In the genomic region with DNA sequence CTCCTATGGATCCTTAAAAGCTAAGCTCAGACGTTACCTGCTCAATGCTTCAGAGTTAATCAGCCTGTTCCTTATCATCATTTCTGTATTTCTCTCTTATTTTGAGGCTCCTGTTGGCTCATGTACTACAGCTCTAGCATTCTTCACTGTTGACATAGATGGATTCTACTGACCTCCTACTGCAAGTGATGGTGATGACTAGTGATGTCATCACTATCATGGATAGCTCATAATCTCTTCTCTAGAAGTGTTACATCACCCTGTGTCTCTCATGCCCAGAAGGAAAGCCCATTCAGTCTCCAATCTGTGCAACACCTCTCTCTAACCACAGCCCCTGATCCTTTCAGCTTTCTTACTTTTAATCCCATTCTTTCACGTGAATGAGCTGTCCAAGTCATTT, we compare ENCODE assay signal across 28 cellular contexts.
"Had no signal": no experiment of that assay in that cellular context is flagged by ENCODE, and none has a peak within 500 bp of the region (broad histone marks: within the 10 kb centered on the region; RNA-seq: fewer than 3 reads in every experiment).

No MANE protein-coding gene starts in this region.

- H3K27ac ChIP-seq: adrenal gland, ascending aorta, breast epithelium, cardiac muscle cell, colonic mucosa, WERI-Rb-1 had no signal

- ATAC-seq: activated CD4-positive, CD25-positive, alpha-beta regulatory T cell treated with anti-CD3 and anti-CD28 coated beads, Interleukin-2, amount 50 U/mL, for 24 hours; activated CD8-positive, alpha-beta T cell treated with anti-CD3 and anti-CD28 coated beads for 36 hours; activated naive CD8-positive, alpha-beta T cell treated with anti-CD3 and anti-CD28 coated beads, Interleukin-2, amount 50 U/mL, for 24 hours; activated T-cell treated with anti-CD3 and anti-CD28 coated beads, Interleukin-2, amount 50 U/mL, for 4 hours; activated T-helper 17 cell treated with anti-CD3 and anti-CD28 coated beads, Interleukin-2, amount 50 U/mL, for 72 hours; esophagus mucosa; T-helper 17 cell had no signal

- H3K36me3 ChIP-seq: adrenal gland, ascending aorta, breast epithelium, cardiac muscle cell, colonic mucosa, WERI-Rb-1 had no signal

- DNase-seq: activated B cell treated with CpG ODN at 0.5 μM for 24 hours; activated CD4-positive, alpha-beta T cell treated with anti-CD3 and anti-CD28 coated beads for 48 hours; activated CD4-positive, alpha-beta T cell treated with anti-CD3 and anti-CD28 coated beads, Interleukin-2, amount 50 U/mL, for 1 hour; activated CD4-positive, alpha-beta T cell treated with anti-CD3 and anti-CD28 coated beads, Interleukin-2, amount 50 U/mL, for 48 hours; activated CD8-positive, alpha-beta memory T cell treated with anti-CD3 and anti-CD28 coated beads for 24 hours; activated CD8-positive, alpha-beta T cell treated with anti-CD3 and anti-CD28 coated beads for 36 hours; activated effector memory CD4-positive, alpha-beta T cell treated with Interleukin-2 at 50 U/mL for 16 hours; activated gamma-delta T cell treated with Interleukin-2 at 50 U/mL for 16 hours; activated naive CD4-positive, alpha-beta T cell treated with anti-CD3 and anti-CD28 coated beads, Interleukin-2, amount 50 U/mL, for 16 hours; activated naive CD4-positive, alpha-beta T cell treated with Interleukin-2 at 50 U/mL for 16 hours; activated naive CD8-positive, alpha-beta T cell treated with anti-CD3 and anti-CD28 coated beads, Interleukin-2, amount 50 U/mL, for 24 hours; activated T-cell treated with anti-CD3 and anti-CD28 coated beads, Interleukin-2, amount 50 U/mL, for 4 hours; adrenal gland; central memory CD4-positive, alpha-beta T cell; cerebellar nuclear complex; colonic mucosa; effector CD8-positive, alpha-beta T cell; head of caudate nucleus; hippocampal formation; T-helper 17 cell; T1000; WERI-Rb-1 had no signal

- H3K27me3 ChIP-seq: adrenal gland, ascending aorta, breast epithelium, colonic mucosa had no signal

- H3K4me1 ChIP-seq: adrenal gland, ascending aorta, breast epithelium, colonic mucosa had no signal

- H3K4me3 ChIP-seq: adrenal gland, ascending aorta, breast epithelium, cardiac muscle cell, colonic mucosa had no signal

- H3K9me3 ChIP-seq: adrenal gland, ascending aorta, breast epithelium, colonic mucosa had no signal
